14 cellular contexts compared by ENCODE assay signal in genomic region chr14:100342195-100342594, GRCh38. TPM values are rescaled to one million over a fixed set of nuclear protein-coding genes. Genes with fewer than 3 reads are reported as not detected.
A peak's percentile ranks its signal among the peaks of the same experiment; 100 is the strongest.
DNase-seq lines count a peak whose midpoint lies in the region; ATAC-seq and TF ChIP-seq lines count a peak whose summit lies in the region.
"Had no signal": no experiment of that assay in that cellular context is flagged by ENCODE, and none has a peak within 500 bp of the region (broad histone marks: within the 10 kb centered on the region; RNA-seq: fewer than 3 reads in every experiment).

No MANE protein-coding gene starts in this region.

- H3K4me1 ChIP-seq in neural progenitor cell (no peaks in the 10 kb centered on the region), upper lobe of right lung (peaks cover 20% of the 10 kb centered on the region)

- H3F3A ChIP-seq in neural progenitor cell (ENCODE audit: low read depth) = no peaks in the 10 kb centered on the region

- no peaks in the 10 kb centered on the region for H3K9me3 ChIP-seq in neural progenitor cell (ENCODE audit: low read depth)
- no peaks in the 10 kb centered on the region for H3K9me3 ChIP-seq in upper lobe of right lung
- H3K9me3 ChIP-seq: BLaER1 had no signal

- peaks cover 10 to 26% of the 10 kb centered on the region in 2 donors for H3K4me1 Mint-ChIP-seq in natural killer cell treated with Interleukin-12 subunit alpha and Interleukin-12 subunit beta and Interleukin-15 and Interleukin-18, amount 100 ng/mL, for 72 hours (ENCODE audit: low read depth in 2 of 2)
- H3K4me1 Mint-ChIP-seq in natural killer cell = no peaks in the 10 kb centered on the region
- H3K4me1 Mint-ChIP-seq in neural progenitor cell = no peaks in the 10 kb centered on the region

- no peaks in the 10 kb centered on the region for H3K9me3 Mint-ChIP-seq in natural killer cell treated with Interleukin-12 subunit alpha and Interleukin-12 subunit beta and Interleukin-15 and Interleukin-18, amount 100 ng/mL, for 72 hours
- H3K9me3 Mint-ChIP-seq in natural killer cell (no peaks in the 10 kb centered on the region), neural progenitor cell (peaks cover 2% of the 10 kb centered on the region)
- H3K9me3 Mint-ChIP-seq: naive B cell; stimulated activated naive CD8-positive, alpha-beta T cell treated with anti-CD3 and anti-CD28 coated beads, Interleukin-15, amount 100 ng/mL, for 72 hours had no signal

- peak overlapping the region; percentile 51 to 81 for H3K27ac Mint-ChIP-seq in natural killer cell treated with Interleukin-12 subunit alpha and Interleukin-12 subunit beta and Interleukin-15 and Interleukin-18, amount 100 ng/mL, for 72 hours
- H3K27ac Mint-ChIP-seq in natural killer cell = no peak overlapping the region
- peak overlapping the region; percentile 39 for H3K27ac Mint-ChIP-seq in neural progenitor cell

- H3K4me3 Mint-ChIP-seq in natural killer cell treated with Interleukin-12 subunit alpha and Interleukin-12 subunit beta and Interleukin-15 and Interleukin-18, amount 100 ng/mL, for 72 hours = no peak overlapping the region
- no peak overlapping the region for H3K4me3 Mint-ChIP-seq in natural killer cell
- H3K4me3 Mint-ChIP-seq in neural progenitor cell = no peak overlapping the region

- H3K4me3 ChIP-seq in neural progenitor cell = no peak overlapping the region
- H3K4me3 ChIP-seq in upper lobe of right lung = no peak overlapping the region
- H3K4me3 ChIP-seq: BLaER1 had no signal

- H3K27ac ChIP-seq in cingulate gyrus (ENCODE audit: low read depth, low read length) (peak overlapping the region; percentile 67), neural progenitor cell (no peak overlapping the region), upper lobe of right lung (peak overlapping the region; percentile 77)
- H3K27ac ChIP-seq: BLaER1 had no signal

- peaks cover 12% of the 10 kb centered on the region for H3K36me3 Mint-ChIP-seq in natural killer cell treated with Interleukin-12 subunit alpha and Interleukin-12 subunit beta and Interleukin-15 and Interleukin-18, amount 100 ng/mL, for 72 hours
- H3K36me3 Mint-ChIP-seq in natural killer cell (peaks cover 7% of the 10 kb centered on the region), neural progenitor cell (peaks cover 19% of the 10 kb centered on the region)

- H3K36me3 ChIP-seq in neural progenitor cell (no peaks in the 10 kb centered on the region), upper lobe of right lung (peaks cover 64% of the 10 kb centered on the region)

- DNase-seq in natural killer cell treated with Interleukin-12 subunit alpha and Interleukin-12 subunit beta and Interleukin-15 and Interleukin-18, amount 100 ng/mL, for 72 hours (ENCODE audit: low spot score) = no peak
- DNase-seq in natural killer cell = no peak
- no peak for DNase-seq in neural progenitor cell (ENCODE audit: low spot score)
- DNase-seq in upper lobe of right lung = peak; percentile 45
- DNase-seq in activated CD4-positive, CD25-positive, alpha-beta regulatory T cell (lab: John Stamatoyannopoulos, UW) = no peak
- no peak for DNase-seq in HUDEP-2 (lab: John Stamatoyannopoulos, UW; ENCODE audit: unreplicated experiment in 76 of 76)
- DNase-seq in NCI-H524 (lab: John Stamatoyannopoulos, UW) = no peak
- DNase-seq: activated effector memory CD4-positive, alpha-beta T cell treated with Interleukin-2 at 50 U/mL for 16 hours; KG1; PC-3 had no signal

- H3K27me3 Mint-ChIP-seq in natural killer cell treated with Interleukin-12 subunit alpha and Interleukin-12 subunit beta and Interleukin-15 and Interleukin-18, amount 100 ng/mL, for 72 hours = no peaks in the 10 kb centered on the region
- H3K27me3 Mint-ChIP-seq in natural killer cell (ENCODE audit: low read depth in 2 of 2) (no peaks in the 10 kb centered on the region), neural progenitor cell (ENCODE audit: insufficient read depth, low read depth) (no peaks in the 10 kb centered on the region)
- H3K27me3 Mint-ChIP-seq: naive B cell; stimulated activated naive CD8-positive, alpha-beta T cell treated with anti-CD3 and anti-CD28 coated beads, Interleukin-15, amount 100 ng/mL, for 72 hours had no signal

- H3K4me2 ChIP-seq in neural progenitor cell = no peak overlapping the region
- H3K4me2 ChIP-seq: BLaER1 had no signal

- intact Hi-C loops in natural killer cell (cut with micrococcal nuclease) (no loop called here), upper lobe of right lung (cut with DNase I) (no loop called here)

- TF ChIP-seq CTCF in natural killer cell (IDR thresholded peaks at IDR 0.05) (no peak), neural progenitor cell (IDR thresholded peaks at IDR 0.05) (no peak), upper lobe of right lung (IDR thresholded peaks at IDR 0.05) (no peak)

- H3K9ac ChIP-seq in neural progenitor cell = no peak overlapping the region
- H3K9ac ChIP-seq: BLaER1 had no signal

- H3K79me2 ChIP-seq in neural progenitor cell (ENCODE audit: low read depth) = no peaks in the 10 kb centered on the region

- ATAC-seq in natural killer cell treated with Interleukin-12 subunit alpha and Interleukin-12 subunit beta and Interleukin-15 and Interleukin-18, amount 100 ng/mL, for 72 hours = no peak
- ATAC-seq in natural killer cell (no peak), upper lobe of right lung (no peak)

- no peak overlapping the region for H2AFZ ChIP-seq in neural progenitor cell (replicated peaks)

- H3K27me3 ChIP-seq in neural progenitor cell (no peaks in the 10 kb centered on the region), upper lobe of right lung (no peaks in the 10 kb centered on the region)
- H3K27me3 ChIP-seq: BLaER1 had no signal

- H4K20me1 ChIP-seq in neural progenitor cell (ENCODE audit: low read depth) = no peaks in the 10 kb centered on the region
- H4K20me1 ChIP-seq: BLaER1 had no signal

RNA-seq across cellular contexts. Expression of gene SLC25A47, which starts 19.1 kb away (rescaled TPM):
- total RNA-seq in natural killer cell treated with Interleukin-12 subunit alpha and Interleukin-12 subunit beta and Interleukin-15 and Interleukin-18, amount 100 ng/mL, for 72 hours = not detected
- total RNA-seq in natural killer cell = under 1 TPM in 1 of 3 donors, not detected in 2; 0.20 TPM
- total RNA-seq in neural progenitor cell (ENCODE audit: low replicate concordance) = not detected in 2 replicates
- not detected for total RNA-seq in upper lobe of right lung

RNA-seq across cellular contexts. Expression of gene WDR25, which starts 34.1 kb away (rescaled TPM):
- total RNA-seq in natural killer cell treated with Interleukin-12 subunit alpha and Interleukin-12 subunit beta and Interleukin-15 and Interleukin-18, amount 100 ng/mL, for 72 hours = 1 to 10 TPM; 6.4 to 7.0 TPM
- 1 to 10 TPM; 5.0 to 9.8 (median 9.7) TPM for total RNA-seq in natural killer cell
- total RNA-seq in neural progenitor cell (ENCODE audit: low replicate concordance) = 4.9 and 13.6 TPM in 2 replicates
- 7.9 TPM for total RNA-seq in upper lobe of right lung

RNA-seq across cellular contexts. Expression of gene SLC25A29, which starts 36.0 kb away (rescaled TPM):
- 10 to 100 TPM; 29.2 to 37.9 TPM for total RNA-seq in natural killer cell treated with Interleukin-12 subunit alpha and Interleukin-12 subunit beta and Interleukin-15 and Interleukin-18, amount 100 ng/mL, for 72 hours
- total RNA-seq in natural killer cell (10 to 100 TPM in 2 of 3 donors, 1 to 10 TPM in 1; 8.6 to 80.7 (median 69.3) TPM), neural progenitor cell (ENCODE audit: low replicate concordance) (103 and 330 TPM in 2 replicates), upper lobe of right lung (104 TPM)

Comparison
In these comparisons a context has a peak if more than half of its experiments do, and no peak if none do; other contexts are left out.
1. H3K27ac Mint-ChIP-seq: peak in natural killer cell treated with Interleukin-12 subunit alpha and Interleukin-12 subunit beta and Interleukin-15 and Interleukin-18, amount 100 ng/mL, for 72 hours (2 of 2) and neural progenitor cell (single experiment); none in natural killer cell (0 of 2).